Comparison of ENCODE assay signal across 24 cellular contexts in the genomic region with DNA sequence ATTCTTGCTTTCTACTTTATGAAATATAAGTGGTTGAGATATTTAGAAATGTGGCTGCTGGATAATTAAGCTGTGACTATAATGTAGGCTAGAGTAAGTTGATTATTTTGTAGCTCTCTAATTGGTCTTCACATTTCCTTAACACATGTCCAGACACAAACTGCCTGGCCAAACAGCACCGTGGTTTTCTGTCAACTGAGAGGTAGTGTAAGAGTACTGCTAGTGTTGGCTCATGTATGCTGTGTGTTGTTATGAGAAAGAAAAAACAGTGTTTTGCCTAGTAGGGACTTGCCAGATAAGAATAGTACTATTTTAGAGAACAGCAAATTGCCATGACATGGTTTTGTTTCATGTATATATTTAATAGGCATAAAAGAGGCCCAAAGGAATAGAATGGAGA. TPM values are rescaled to one million over a fixed set of nuclear protein-coding genes. Genes with fewer than 3 reads are reported as not detected.
DNase-seq lines count a peak whose midpoint lies in the region; ATAC-seq and TF ChIP-seq lines count a peak whose summit lies in the region.
"Had no signal": no experiment of that assay in that cellular context is flagged by ENCODE, and none has a peak within 500 bp of the region (broad histone marks: within the 10 kb centered on the region; RNA-seq: fewer than 3 reads in every experiment).

No MANE protein-coding gene starts in this region.

- ATAC-seq in activated naive CD8-positive, alpha-beta T cell treated with anti-CD3 and anti-CD28 coated beads, Interleukin-2, amount 50 U/mL, for 24 hours: no peak
- ATAC-seq: right cardiac atrium had no signal

- no peaks in the 10 kb centered on the region for H3K27me3 Mint-ChIP-seq in activated naive CD8-positive, alpha-beta T cell treated with anti-CD3 and anti-CD28 coated beads for 36 hours
- H3K27me3 Mint-ChIP-seq in activated naive CD8-positive, alpha-beta T cell treated with anti-CD3 and anti-CD28 coated beads, Interleukin-2, amount 50 U/mL, for 24 hours: no peaks in the 10 kb centered on the region
- H3K27me3 Mint-ChIP-seq in nephron (ENCODE audit: low read depth): no peaks in the 10 kb centered on the region

- TF ChIP-seq POLR2A in thyroid gland (IDR thresholded peaks at IDR 0.05): no peak

- no peaks in the 10 kb centered on the region for H3K9me3 Mint-ChIP-seq in activated naive CD8-positive, alpha-beta T cell treated with anti-CD3 and anti-CD28 coated beads for 36 hours
- H3K9me3 Mint-ChIP-seq in activated naive CD8-positive, alpha-beta T cell treated with anti-CD3 and anti-CD28 coated beads, Interleukin-2, amount 50 U/mL, for 24 hours: no peaks in the 10 kb centered on the region
- no peaks in the 10 kb centered on the region for H3K9me3 Mint-ChIP-seq in nephron
- H3K9me3 Mint-ChIP-seq: endodermal cell; T-helper 2 cell treated with Interferon-gamma antibody and Interleukin-4, amounts not matched to agents 5 μg/mL and 100 μg/mL, for 36 hours had no signal

- peaks cover 13% of the 10 kb centered on the region for H3K4me1 Mint-ChIP-seq in activated naive CD8-positive, alpha-beta T cell treated with anti-CD3 and anti-CD28 coated beads for 36 hours
- peaks cover 2% of the 10 kb centered on the region for H3K4me1 Mint-ChIP-seq in activated naive CD8-positive, alpha-beta T cell treated with anti-CD3 and anti-CD28 coated beads, Interleukin-2, amount 50 U/mL, for 24 hours
- H3K4me1 Mint-ChIP-seq in nephron: no peaks in the 10 kb centered on the region
- H3K4me1 Mint-ChIP-seq: endodermal cell had no signal

- H3K4me3 ChIP-seq in epithelial cell of esophagus (ENCODE audit: low read length): no peak overlapping the region
- no peak overlapping the region for H3K4me3 ChIP-seq in thyroid gland (replicated peaks in 1 of 3)
- H3K4me3 ChIP-seq: hepatocyte, lung had no signal

- peaks cover 20% of the 10 kb centered on the region for H3K36me3 Mint-ChIP-seq in activated naive CD8-positive, alpha-beta T cell treated with anti-CD3 and anti-CD28 coated beads for 36 hours
- peaks cover 36% of the 10 kb centered on the region for H3K36me3 Mint-ChIP-seq in activated naive CD8-positive, alpha-beta T cell treated with anti-CD3 and anti-CD28 coated beads, Interleukin-2, amount 50 U/mL, for 24 hours (ENCODE audit: low read depth)
- H3K36me3 Mint-ChIP-seq in nephron (ENCODE audit: low read depth): peaks cover 38% of the 10 kb centered on the region

- DNase-seq in activated naive CD8-positive, alpha-beta T cell treated with anti-CD3 and anti-CD28 coated beads for 36 hours: no peak
- DNase-seq in activated naive CD8-positive, alpha-beta T cell treated with anti-CD3 and anti-CD28 coated beads, Interleukin-2, amount 50 U/mL, for 24 hours: no peak
- DNase-seq in OCI-M1 (lab: John Stamatoyannopoulos, UW) (peak; percentile 27), epithelial cell of esophagus (ENCODE audit: low read depth) (peak; percentile 55), EL (no peak), thyroid gland (no peak)
- no peak for DNase-seq in central memory CD4-positive, alpha-beta T cell
- DNase-seq: activated CD8-positive, alpha-beta memory T cell treated with anti-CD3 and anti-CD28 coated beads, Interleukin-2, amount 50 U/mL, for 48 hours; anterior cingulate cortex; Caco-2; endodermal cell; GOT3; islet precursor cell; MV-4-11; NCI-H2081; NCI-H524; right cardiac atrium; SK-N-SH; WERI-Rb-1 had no signal

- intact Hi-C loops in thyroid gland (cut with DNase I): no loop called here

- no peaks in the 10 kb centered on the region for H3K27me3 ChIP-seq in thyroid gland
- H3K27me3 ChIP-seq: hepatocyte had no signal

- H3K4me3 Mint-ChIP-seq in activated naive CD8-positive, alpha-beta T cell treated with anti-CD3 and anti-CD28 coated beads for 36 hours: no peak overlapping the region
- no peak overlapping the region for H3K4me3 Mint-ChIP-seq in activated naive CD8-positive, alpha-beta T cell treated with anti-CD3 and anti-CD28 coated beads, Interleukin-2, amount 50 U/mL, for 24 hours
- no peak overlapping the region for H3K4me3 Mint-ChIP-seq in nephron
- H3K4me3 Mint-ChIP-seq: endodermal cell; T-helper 2 cell treated with Interferon-gamma antibody and Interleukin-4, amounts not matched to agents 5 μg/mL and 100 μg/mL, for 36 hours had no signal

- no peak overlapping the region for H3K27ac ChIP-seq in thyroid gland
- H3K27ac ChIP-seq: hepatocyte, KMS-11, WERI-Rb-1 had no signal

- H3K36me3 ChIP-seq in thyroid gland: no peaks in the 10 kb centered on the region

- TF ChIP-seq CTCF in epithelial cell of esophagus (IDR thresholded peaks at IDR 0.05; ENCODE audit: insufficient read depth, low read depth, low read length, missing control alignments): no peak
- TF ChIP-seq CTCF in nephron (IDR thresholded peaks at IDR 0.05; ENCODE audit: unreplicated experiment in 3 of 3): no peak
- TF ChIP-seq CTCF in thyroid gland (IDR thresholded peaks at IDR 0.05): no peak

- 70 to 77% methylated on average over 1 of the region's 1 CpG for WGBS in thyroid gland, 2 donors

- H3K4me1 ChIP-seq in thyroid gland: no peaks in the 10 kb centered on the region
- H3K4me1 ChIP-seq: Caco-2 had no signal

- peak overlapping the region; percentile 19 for H3K27ac Mint-ChIP-seq in activated naive CD8-positive, alpha-beta T cell treated with anti-CD3 and anti-CD28 coated beads for 36 hours
- H3K27ac Mint-ChIP-seq in activated naive CD8-positive, alpha-beta T cell treated with anti-CD3 and anti-CD28 coated beads, Interleukin-2, amount 50 U/mL, for 24 hours: no peak overlapping the region
- H3K27ac Mint-ChIP-seq in nephron: peak overlapping the region; percentile 38 to 85 (median 65)
- H3K27ac Mint-ChIP-seq: endodermal cell; T-helper 2 cell treated with Interferon-gamma antibody and Interleukin-4, amounts not matched to agents 5 μg/mL and 100 μg/mL, for 36 hours had no signal

- H3K9me3 ChIP-seq in thyroid gland: no peaks in the 10 kb centered on the region
- H3K9me3 ChIP-seq: Caco-2, SK-N-SH had no signal

RNA-seq across cellular contexts. Expression of a gene that starts 37.1 kb away (rescaled TPM):
- 10 to 100 TPM; 33.6 to 34.7 TPM for total RNA-seq in activated naive CD8-positive, alpha-beta T cell treated with anti-CD3 and anti-CD28 coated beads for 36 hours
- total RNA-seq in thyroid gland: 100 to 1,000 TPM in 1 of 4 donors, 10 to 100 TPM in 3; 96.6 to 100 (median 96.9) TPM

RNA-seq across cellular contexts. Expression of a gene that starts 37.4 kb away (rescaled TPM):
- 10 to 100 TPM; 14.9 to 15.7 TPM for total RNA-seq in activated naive CD8-positive, alpha-beta T cell treated with anti-CD3 and anti-CD28 coated beads for 36 hours
- 10 to 100 TPM in 1 of 4 donors, 1 to 10 TPM in 3; 2.2 to 15.5 (median 3.6) TPM for total RNA-seq in thyroid gland

Comparison
In these comparisons a context has a peak if more than half of its experiments do, and no peak if none do; other contexts are left out.
1. DNase-seq: peak in OCI-M1 (single experiment) and epithelial cell of esophagus (single experiment); none in activated naive CD8-positive, alpha-beta T cell treated with anti-CD3 and anti-CD28 coated beads for 36 hours (single experiment), activated naive CD8-positive, alpha-beta T cell treated with anti-CD3 and anti-CD28 coated beads, Interleukin-2, amount 50 U/mL, for 24 hours (single experiment), EL (single experiment), thyroid gland (0 of 2) and central memory CD4-positive, alpha-beta T cell (single experiment).